Comparison of ENCODE assay signal across 9 cellular contexts in genomic region chr11:126440792-126441514, GRCh38.
A peak's percentile ranks its signal among the peaks of the same experiment; 100 is the strongest.
DNase-seq lines count a peak whose midpoint lies in the region; ATAC-seq and TF ChIP-seq lines count a peak whose summit lies in the region.
"Had no signal": no experiment of that assay in that cellular context is flagged by ENCODE, and none has a peak within 500 bp of the region (broad histone marks: within the 10 kb centered on the region; RNA-seq: fewer than 3 reads in every experiment).

No MANE protein-coding gene starts in this region.

- H3K36me3 Mint-ChIP-seq in activated T-cell treated with anti-CD3 and anti-CD28 coated beads, Interleukin-2, amount 50 U/mL, for 24 hours (ENCODE audit: low read depth), result no peaks in the 10 kb centered on the region
- no peaks in the 10 kb centered on the region for H3K36me3 Mint-ChIP-seq in nephron (ENCODE audit: low read depth)

- TF ChIP-seq CTCF in fibroblast of pulmonary artery (IDR thresholded peaks at IDR 0.05; ENCODE audit: low read length, missing control alignments), result peak; percentile 82
- TF ChIP-seq CTCF in nephron (IDR thresholded peaks at IDR 0.05; ENCODE audit: unreplicated experiment in 3 of 3), result peak; percentile 97 to 99 (median 98)

- no peaks in the 10 kb centered on the region for H3K9me3 Mint-ChIP-seq in activated T-cell treated with anti-CD3 and anti-CD28 coated beads, Interleukin-2, amount 50 U/mL, for 24 hours
- H3K9me3 Mint-ChIP-seq in nephron, result no peaks in the 10 kb centered on the region
- H3K9me3 Mint-ChIP-seq: T-helper 1 cell treated with Interleukin-12 subunit alpha and Interleukin-12 subunit beta and Interleukin-4 antibody, amounts not matched to agents 30 μg/mL and 1 μg/mL, for 36 hours had no signal

- H3K27ac Mint-ChIP-seq in activated T-cell treated with anti-CD3 and anti-CD28 coated beads, Interleukin-2, amount 50 U/mL, for 24 hours, result no peak overlapping the region
- H3K27ac Mint-ChIP-seq in nephron, result peak overlapping the region in 1 of 3 experiments; percentile 27
- H3K27ac Mint-ChIP-seq: T-helper 1 cell treated with Interleukin-12 subunit alpha and Interleukin-12 subunit beta and Interleukin-4 antibody, amounts not matched to agents 30 μg/mL and 1 μg/mL, for 36 hours had no signal

- DNase-seq in CMK (ENCODE audit: low read depth) (peak; percentile 91), Kasumi-1 (lab: John Stamatoyannopoulos, UW) (peak; percentile 75 to 89), fibroblast of pulmonary artery (ENCODE audit: low read depth) (peak; percentile 78)
- DNase-seq in activated T-cell treated with anti-CD3 and anti-CD28 coated beads, Interleukin-2, amount 50 U/mL, for 24 hours, result peak; percentile 85
- peak; percentile 30 to 80 (median 58) for DNase-seq in stimulated activated naive CD4-positive, alpha-beta T cell (lab: John Stamatoyannopoulos, UW)

- peak; percentile 71 for ATAC-seq in GM21423 (IDR thresholded peaks at IDR 0.05; ENCODE audit: unreplicated experiment)

- H3K27me3 Mint-ChIP-seq in activated T-cell treated with anti-CD3 and anti-CD28 coated beads, Interleukin-2, amount 50 U/mL, for 24 hours, result peaks cover 26% of the 10 kb centered on the region
- H3K27me3 Mint-ChIP-seq in nephron (ENCODE audit: low read depth), result peaks cover 34% of the 10 kb centered on the region

- H3K4me3 Mint-ChIP-seq in activated T-cell treated with anti-CD3 and anti-CD28 coated beads, Interleukin-2, amount 50 U/mL, for 24 hours, result no peak overlapping the region
- H3K4me3 Mint-ChIP-seq in nephron, result peak overlapping the region in 1 of 3 experiments; percentile 17
- H3K4me3 Mint-ChIP-seq: T-helper 1 cell treated with Interleukin-12 subunit alpha and Interleukin-12 subunit beta and Interleukin-4 antibody, amounts not matched to agents 30 μg/mL and 1 μg/mL, for 36 hours had no signal

- no peak overlapping the region for H3K4me3 ChIP-seq in fibroblast of pulmonary artery (replicated peaks; ENCODE audit: low read depth, low read length)

- peaks cover 6% of the 10 kb centered on the region for H3K4me1 Mint-ChIP-seq in activated T-cell treated with anti-CD3 and anti-CD28 coated beads, Interleukin-2, amount 50 U/mL, for 24 hours (ENCODE audit: low read depth)
- peaks cover 23% of the 10 kb centered on the region for H3K4me1 Mint-ChIP-seq in nephron

TF ChIP-seq in PFSK-1, 5 proteins besides CTCF, POLR2A, EP300 and RAD21:
- no peak for TF ChIP-seq FOXP2 (optimal IDR thresholded peaks at IDR 0.05; ENCODE audit: borderline replicate concordance, extremely low read depth, extremely low read length, insufficient read depth)
- TF ChIP-seq, protein P1, sequence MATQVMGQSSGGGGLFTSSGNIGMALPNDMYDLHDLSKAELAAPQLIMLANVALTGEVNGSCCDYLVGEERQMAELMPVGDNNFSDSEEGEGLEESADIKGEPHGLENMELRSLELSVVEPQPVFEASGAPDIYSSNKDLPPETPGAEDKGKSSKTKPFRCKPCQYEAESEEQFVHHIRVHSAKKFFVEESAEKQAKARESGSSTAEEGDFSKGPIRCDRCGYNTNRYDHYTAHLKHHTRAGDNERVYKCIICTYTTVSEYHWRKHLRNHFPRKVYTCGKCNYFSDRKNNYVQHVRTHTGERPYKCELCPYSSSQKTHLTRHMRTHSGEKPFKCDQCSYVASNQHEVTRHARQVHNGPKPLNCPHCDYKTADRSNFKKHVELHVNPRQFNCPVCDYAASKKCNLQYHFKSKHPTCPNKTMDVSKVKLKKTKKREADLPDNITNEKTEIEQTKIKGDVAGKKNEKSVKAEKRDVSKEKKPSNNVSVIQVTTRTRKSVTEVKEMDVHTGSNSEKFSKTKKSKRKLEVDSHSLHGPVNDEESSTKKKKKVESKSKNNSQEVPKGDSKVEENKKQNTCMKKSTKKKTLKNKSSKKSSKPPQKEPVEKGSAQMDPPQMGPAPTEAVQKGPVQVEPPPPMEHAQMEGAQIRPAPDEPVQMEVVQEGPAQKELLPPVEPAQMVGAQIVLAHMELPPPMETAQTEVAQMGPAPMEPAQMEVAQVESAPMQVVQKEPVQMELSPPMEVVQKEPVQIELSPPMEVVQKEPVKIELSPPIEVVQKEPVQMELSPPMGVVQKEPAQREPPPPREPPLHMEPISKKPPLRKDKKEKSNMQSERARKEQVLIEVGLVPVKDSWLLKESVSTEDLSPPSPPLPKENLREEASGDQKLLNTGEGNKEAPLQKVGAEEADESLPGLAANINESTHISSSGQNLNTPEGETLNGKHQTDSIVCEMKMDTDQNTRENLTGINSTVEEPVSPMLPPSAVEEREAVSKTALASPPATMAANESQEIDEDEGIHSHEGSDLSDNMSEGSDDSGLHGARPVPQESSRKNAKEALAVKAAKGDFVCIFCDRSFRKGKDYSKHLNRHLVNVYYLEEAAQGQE (IDR thresholded peaks at IDR 0.05; ENCODE audit: insufficient read depth in 1 of 2, low read depth in 2 of 2, low read length in 2 of 2), result peak; percentile 51 to 74; a peak in 2 of 4 replicates
